In the genomic region with DNA sequence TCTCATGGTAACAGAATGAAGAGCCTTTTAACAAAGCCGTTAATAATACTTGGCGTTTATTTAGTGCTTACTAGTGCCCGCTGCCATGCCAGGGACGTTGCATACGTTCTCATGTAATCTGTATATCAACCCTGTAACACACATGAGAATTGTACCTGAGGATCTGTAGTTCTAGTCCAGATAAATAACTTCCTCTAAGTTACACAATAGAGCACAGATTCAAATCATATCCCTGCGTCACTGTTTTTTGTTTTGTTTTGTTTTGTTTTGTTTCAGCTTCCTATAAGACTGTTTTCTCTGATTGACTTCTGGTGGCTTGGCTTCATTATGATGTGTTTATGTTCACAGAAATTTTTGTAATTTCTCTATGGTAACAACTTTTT, we compare ENCODE assay signal across 1 cellular context.
TF ChIP-seq lines count a peak whose summit lies in the region.

No MANE protein-coding gene starts in this region.

TF ChIP-seq in GM12878, 131 proteins besides CTCF, POLR2A, EP300 and RAD21:
- TF ChIP-seq MXI1 (IDR thresholded peaks at IDR 0.05; ENCODE audit: low read depth, low read length) (no peak), FOS (IDR thresholded peaks at IDR 0.05; ENCODE audit: borderline replicate concordance, extremely low read depth, insufficient read length) (no peak), RB1 (IDR thresholded peaks at IDR 0.05; ENCODE audit: borderline replicate concordance) (no peak), TCF12 (IDR thresholded peaks at IDR 0.05; ENCODE audit: low read depth, low read length) (no peak)
- TF ChIP-seq, protein P1, sequence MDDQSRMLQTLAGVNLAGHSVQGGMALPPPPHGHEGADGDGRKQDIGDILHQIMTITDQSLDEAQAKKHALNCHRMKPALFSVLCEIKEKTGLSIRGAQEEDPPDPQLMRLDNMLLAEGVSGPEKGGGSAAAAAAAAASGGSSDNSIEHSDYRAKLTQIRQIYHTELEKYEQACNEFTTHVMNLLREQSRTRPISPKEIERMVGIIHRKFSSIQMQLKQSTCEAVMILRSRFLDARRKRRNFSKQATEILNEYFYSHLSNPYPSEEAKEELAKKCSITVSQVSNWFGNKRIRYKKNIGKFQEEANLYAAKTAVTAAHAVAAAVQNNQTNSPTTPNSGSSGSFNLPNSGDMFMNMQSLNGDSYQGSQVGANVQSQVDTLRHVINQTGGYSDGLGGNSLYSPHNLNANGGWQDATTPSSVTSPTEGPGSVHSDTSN (IDR thresholded peaks at IDR 0.05; ENCODE audit: insufficient replicate concordance, low read depth, low read length) = no peak
- TF ChIP-seq, protein P2, sequence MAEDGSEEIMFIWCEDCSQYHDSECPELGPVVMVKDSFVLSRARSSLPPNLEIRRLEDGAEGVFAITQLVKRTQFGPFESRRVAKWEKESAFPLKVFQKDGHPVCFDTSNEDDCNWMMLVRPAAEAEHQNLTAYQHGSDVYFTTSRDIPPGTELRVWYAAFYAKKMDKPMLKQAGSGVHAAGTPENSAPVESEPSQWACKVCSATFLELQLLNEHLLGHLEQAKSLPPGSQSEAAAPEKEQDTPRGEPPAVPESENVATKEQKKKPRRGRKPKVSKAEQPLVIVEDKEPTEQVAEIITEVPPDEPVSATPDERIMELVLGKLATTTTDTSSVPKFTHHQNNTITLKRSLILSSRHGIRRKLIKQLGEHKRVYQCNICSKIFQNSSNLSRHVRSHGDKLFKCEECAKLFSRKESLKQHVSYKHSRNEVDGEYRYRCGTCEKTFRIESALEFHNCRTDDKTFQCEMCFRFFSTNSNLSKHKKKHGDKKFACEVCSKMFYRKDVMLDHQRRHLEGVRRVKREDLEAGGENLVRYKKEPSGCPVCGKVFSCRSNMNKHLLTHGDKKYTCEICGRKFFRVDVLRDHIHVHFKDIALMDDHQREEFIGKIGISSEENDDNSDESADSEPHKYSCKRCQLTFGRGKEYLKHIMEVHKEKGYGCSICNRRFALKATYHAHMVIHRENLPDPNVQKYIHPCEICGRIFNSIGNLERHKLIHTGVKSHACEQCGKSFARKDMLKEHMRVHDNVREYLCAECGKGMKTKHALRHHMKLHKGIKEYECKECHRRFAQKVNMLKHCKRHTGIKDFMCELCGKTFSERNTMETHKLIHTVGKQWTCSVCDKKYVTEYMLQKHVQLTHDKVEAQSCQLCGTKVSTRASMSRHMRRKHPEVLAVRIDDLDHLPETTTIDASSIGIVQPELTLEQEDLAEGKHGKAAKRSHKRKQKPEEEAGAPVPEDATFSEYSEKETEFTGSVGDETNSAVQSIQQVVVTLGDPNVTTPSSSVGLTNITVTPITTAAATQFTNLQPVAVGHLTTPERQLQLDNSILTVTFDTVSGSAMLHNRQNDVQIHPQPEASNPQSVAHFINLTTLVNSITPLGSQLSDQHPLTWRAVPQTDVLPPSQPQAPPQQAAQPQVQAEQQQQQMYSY (CRISPR knock-in tag; IDR thresholded peaks at IDR 0.05) = no peak
- TF ChIP-seq, protein P3, sequence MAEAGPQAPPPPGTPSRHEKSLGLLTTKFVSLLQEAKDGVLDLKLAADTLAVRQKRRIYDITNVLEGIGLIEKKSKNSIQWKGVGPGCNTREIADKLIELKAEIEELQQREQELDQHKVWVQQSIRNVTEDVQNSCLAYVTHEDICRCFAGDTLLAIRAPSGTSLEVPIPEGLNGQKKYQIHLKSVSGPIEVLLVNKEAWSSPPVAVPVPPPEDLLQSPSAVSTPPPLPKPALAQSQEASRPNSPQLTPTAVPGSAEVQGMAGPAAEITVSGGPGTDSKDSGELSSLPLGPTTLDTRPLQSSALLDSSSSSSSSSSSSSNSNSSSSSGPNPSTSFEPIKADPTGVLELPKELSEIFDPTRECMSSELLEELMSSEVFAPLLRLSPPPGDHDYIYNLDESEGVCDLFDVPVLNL (IDR thresholded peaks at IDR 0.05; ENCODE audit: low read depth, low read length) = no peak
- TF ChIP-seq, protein P4, sequence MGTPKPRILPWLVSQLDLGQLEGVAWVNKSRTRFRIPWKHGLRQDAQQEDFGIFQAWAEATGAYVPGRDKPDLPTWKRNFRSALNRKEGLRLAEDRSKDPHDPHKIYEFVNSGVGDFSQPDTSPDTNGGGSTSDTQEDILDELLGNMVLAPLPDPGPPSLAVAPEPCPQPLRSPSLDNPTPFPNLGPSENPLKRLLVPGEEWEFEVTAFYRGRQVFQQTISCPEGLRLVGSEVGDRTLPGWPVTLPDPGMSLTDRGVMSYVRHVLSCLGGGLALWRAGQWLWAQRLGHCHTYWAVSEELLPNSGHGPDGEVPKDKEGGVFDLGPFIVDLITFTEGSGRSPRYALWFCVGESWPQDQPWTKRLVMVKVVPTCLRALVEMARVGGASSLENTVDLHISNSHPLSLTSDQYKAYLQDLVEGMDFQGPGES (IDR thresholded peaks at IDR 0.05) = no peak
